In genomic region chr2:148994341-148994740, GRCh38 we compare ENCODE assay signal across 23 cellular contexts. TPM values are rescaled to one million over a fixed set of nuclear protein-coding genes. Genes with fewer than 3 reads are reported as not detected.
DNase-seq lines count a peak whose midpoint lies in the region; ATAC-seq and TF ChIP-seq lines count a peak whose summit lies in the region.
"Had no signal": no experiment of that assay in that cellular context is flagged by ENCODE, and none has a peak within 500 bp of the region (broad histone marks: within the 10 kb centered on the region; RNA-seq: fewer than 3 reads in every experiment).

No MANE protein-coding gene starts in this region.

- WGBS in transverse colon (ENCODE audit: low coverage in 1 of 2), 2 donors = 63 to 75% methylated on average over 3 to 8 of the region's 8 CpGs

- H3K9me3 ChIP-seq in colonic mucosa (no peaks in the 10 kb centered on the region), transverse colon (no peaks in the 10 kb centered on the region)
- H3K9me3 ChIP-seq: breast epithelium, SK-N-SH had no signal

- H3K9ac ChIP-seq in colonic mucosa (ENCODE audit: low read depth in 2 of 2, low read length in 2 of 2) = no peak overlapping the region
- H3K9ac ChIP-seq: SK-N-SH had no signal

- no peak overlapping the region for H3K4me3 ChIP-seq in colonic mucosa
- H3K4me3 ChIP-seq in transverse colon = no peak overlapping the region
- H3K4me3 ChIP-seq: breast epithelium, lung had no signal

- DNase-seq in NCI-H146 (lab: John Stamatoyannopoulos, UW) (peak; percentile 80), NCI-H69 (lab: John Stamatoyannopoulos, UW) (peak; percentile 40), colonic mucosa (peak; percentile 82), transverse colon (peak; percentile 61), NCI-H1092 treated with DMSO at 0.1 percent for 48 hours (lab: John Stamatoyannopoulos, UW) (no peak)
- DNase-seq: activated CD4-positive, alpha-beta memory T cell treated with anti-CD3 and anti-CD28 coated beads, Interleukin-2, amount 10 ng/mL, durations not matched to agents 7 days and 5 days; activated gamma-delta T cell; activated T-cell treated with anti-CD3 and anti-CD28 coated beads for 4 hours; CD8-positive, alpha-beta T cell; hypothalamus; islet precursor cell; NCI-H1694 treated with DMSO at 0.1 percent for 48 hours; NCI-H82; SK-N-SH; stimulated activated CD4-positive, alpha-beta T cell treated with anti-CD3 and anti-CD28 coated beads, Interleukin-4, amount 100 ng/mL, for 4 hours; stimulated activated naive CD8-positive, alpha-beta T cell treated with anti-CD3 and anti-CD28 coated beads, Interleukin-15, amount 100 ng/mL, for 72 hours; T1000 had no signal

- TF ChIP-seq EP300 in transverse colon (IDR thresholded peaks at IDR 0.05; ENCODE audit: low read depth) = no peak

- ATAC-seq in GM18858 (IDR thresholded peaks at IDR 0.05; ENCODE audit: unreplicated experiment) = no peak
- no peak for ATAC-seq in HG03108 (IDR thresholded peaks at IDR 0.05; ENCODE audit: unreplicated experiment)
- ATAC-seq: CD8-positive, alpha-beta T cell; Panc1; stimulated activated naive CD8-positive, alpha-beta T cell treated with anti-CD3 and anti-CD28 coated beads, Interleukin-15, amount 100 ng/mL, for 72 hours had no signal

- no peak for TF ChIP-seq POLR2A in transverse colon (IDR thresholded peaks at IDR 0.05)

- H3K27ac ChIP-seq in colonic mucosa (no peak overlapping the region), transverse colon (no peak overlapping the region)
- H3K27ac ChIP-seq: breast epithelium had no signal

- intact Hi-C loops in colonic mucosa (cut with DNase I) (loop anchor here (10.0 kb wide), 1 partner anchor 1060 kb away; no protein-coding TSS in a partner anchor), transverse colon (cut with DNase I; ENCODE audit: low total_unique reads) (no loop called here)

- no peaks in the 10 kb centered on the region for H3K4me1 ChIP-seq in colonic mucosa
- H3K4me1 ChIP-seq in transverse colon = peaks cover 0 to 4% (median 2%) of the 10 kb centered on the region in 4 donors
- H3K4me1 ChIP-seq: breast epithelium had no signal

- H3K36me3 ChIP-seq in colonic mucosa (no peaks in the 10 kb centered on the region), transverse colon (no peaks in the 10 kb centered on the region)
- H3K36me3 ChIP-seq: breast epithelium had no signal

- no peaks in the 10 kb centered on the region for H3K27me3 ChIP-seq in colonic mucosa
- H3K27me3 ChIP-seq in transverse colon = no peaks in the 10 kb centered on the region
- H3K27me3 ChIP-seq: breast epithelium had no signal

- TF ChIP-seq CTCF in colonic mucosa (IDR thresholded peaks at IDR 0.05) (no peak), transverse colon (IDR thresholded peaks at IDR 0.05) (no peak)

- in situ Hi-C loops in transverse colon (cut with MboI; ENCODE audit: low pct_ligation_motif_present in 1 of 4, low pct_unique_long_range_greater_than_20kb in 1 of 4, low sequenced_read_pairs in 3 of 4) = loop anchor here in 3 of 4 donors (25.0 kb wide), 3 partner anchors 357 to 1057 kb away; partner anchors contain the start of gene EPC2 (in 1 of the 3)

RNA-seq across cellular contexts. Expression of gene LYPD6B, which starts 44.2 kb away (rescaled TPM):
- total RNA-seq in colonic mucosa (1 to 10 TPM; 2.6 to 3.4 TPM), transverse colon (1 to 10 TPM in 3 of 4 donors, not detected in 1; 1.1 to 3.1 (median 2.6) TPM)
- total RNA-seq: CD8-positive, alpha-beta T cell; endothelial cell of umbilical vein had no signal
